1 cellular context compared by ENCODE assay signal in the genomic region with DNA sequence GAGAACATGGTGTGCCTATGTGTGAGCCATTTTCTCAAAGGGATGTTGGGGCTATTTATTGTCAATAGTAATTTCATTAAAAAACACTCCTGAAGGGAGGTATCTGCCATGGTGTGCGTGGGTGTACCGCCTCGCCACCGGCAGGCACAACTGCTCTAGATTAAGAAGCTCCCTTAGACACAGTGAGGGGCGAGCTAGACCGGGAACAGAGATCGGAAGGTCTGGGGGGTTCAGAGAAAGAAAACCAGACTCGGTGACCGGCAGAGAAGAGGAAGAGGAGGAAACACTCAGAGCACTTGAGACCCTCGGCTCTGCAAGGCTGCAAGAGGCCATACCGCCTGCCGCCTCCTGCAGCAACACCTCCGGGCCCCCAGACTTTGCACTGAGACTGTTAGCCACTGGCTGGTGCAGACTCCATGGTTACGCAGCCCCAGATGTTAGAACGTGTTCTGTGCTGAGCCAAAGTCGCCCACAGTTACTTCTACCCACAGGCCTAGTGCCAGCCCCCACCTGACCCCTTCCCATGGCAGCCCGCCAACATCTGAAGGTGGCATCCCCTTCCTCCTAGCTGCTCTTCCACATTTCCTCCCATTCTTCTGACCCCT.
TF ChIP-seq lines count a peak whose summit lies in the region.

No MANE protein-coding gene starts in this region.

TF ChIP-seq in SK-N-SH treated with all-trans-retinoic acid at 6 μM for 48 hours, 23 proteins besides CTCF, POLR2A, EP300 and RAD21 (continued from another document):
- no peak for TF ChIP-seq TCF4 (CRISPR knock-in tag; IDR thresholded peaks at IDR 0.05; ENCODE audit: borderline replicate concordance)
- TF ChIP-seq CSDC2 (CRISPR knock-in tag; IDR thresholded peaks at IDR 0.05), result no peak
- TF ChIP-seq, protein P1, sequence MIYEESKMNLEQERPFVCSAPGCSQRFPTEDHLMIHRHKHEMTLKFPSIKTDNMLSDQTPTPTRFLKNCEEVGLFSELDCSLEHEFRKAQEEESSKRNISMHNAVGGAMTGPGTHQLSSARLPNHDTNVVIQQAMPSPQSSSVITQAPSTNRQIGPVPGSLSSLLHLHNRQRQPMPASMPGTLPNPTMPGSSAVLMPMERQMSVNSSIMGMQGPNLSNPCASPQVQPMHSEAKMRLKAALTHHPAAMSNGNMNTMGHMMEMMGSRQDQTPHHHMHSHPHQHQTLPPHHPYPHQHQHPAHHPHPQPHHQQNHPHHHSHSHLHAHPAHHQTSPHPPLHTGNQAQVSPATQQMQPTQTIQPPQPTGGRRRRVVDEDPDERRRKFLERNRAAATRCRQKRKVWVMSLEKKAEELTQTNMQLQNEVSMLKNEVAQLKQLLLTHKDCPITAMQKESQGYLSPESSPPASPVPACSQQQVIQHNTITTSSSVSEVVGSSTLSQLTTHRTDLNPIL (CRISPR knock-in tag; IDR thresholded peaks at IDR 0.05; ENCODE audit: low read depth), result no peak
- TF ChIP-seq ZNF565 (CRISPR knock-in tag; conservative IDR thresholded peaks at IDR 0.05; ENCODE audit: low read depth), result no peak
- TF ChIP-seq CSRNP3 (CRISPR knock-in tag; IDR thresholded peaks at IDR 0.05), result no peak
